In genomic region chr19:55276720-55277430, GRCh38 we compare ENCODE assay signal across 1 cellular context.
TF ChIP-seq lines count a peak whose summit lies in the region.

No MANE protein-coding gene starts in this region.

TF ChIP-seq in WTC11, 78 proteins besides CTCF, POLR2A, EP300 and RAD21 (continued from another document):
- no peak for TF ChIP-seq ZNF425 (CRISPR knock-in tag; conservative IDR thresholded peaks at IDR 0.05)
- no peak for TF ChIP-seq FOXK1 (CRISPR knock-in tag; IDR thresholded peaks at IDR 0.05)
- TF ChIP-seq ZNF121 (CRISPR knock-in tag; IDR thresholded peaks at IDR 0.05): no peak
- no peak for TF ChIP-seq FOXP1 (CRISPR knock-in tag; IDR thresholded peaks at IDR 0.05; ENCODE audit: borderline replicate concordance)
- no peak for TF ChIP-seq CREM (CRISPR knock-in tag; IDR thresholded peaks at IDR 0.05)
- TF ChIP-seq NFE2L1 (CRISPR knock-in tag; IDR thresholded peaks at IDR 0.05): no peak
- TF ChIP-seq TP53 (CRISPR knock-in tag; IDR thresholded peaks at IDR 0.05): no peak
- TF ChIP-seq CDX4 (CRISPR knock-in tag; IDR thresholded peaks at IDR 0.05; ENCODE audit: borderline replicate concordance): no peak
- TF ChIP-seq E2F1 (CRISPR knock-in tag; IDR thresholded peaks at IDR 0.05): no peak
- no peak for TF ChIP-seq ETV6 (CRISPR knock-in tag; IDR thresholded peaks at IDR 0.05)
- no peak for TF ChIP-seq NR1H2 (CRISPR knock-in tag; IDR thresholded peaks at IDR 0.05)
- no peak for TF ChIP-seq TCF7 (CRISPR knock-in tag; IDR thresholded peaks at IDR 0.05; ENCODE audit: low read depth)
- TF ChIP-seq JUN (CRISPR knock-in tag; IDR thresholded peaks at IDR 0.05): no peak
- TF ChIP-seq ZNF416 (CRISPR knock-in tag; IDR thresholded peaks at IDR 0.05): no peak
